Comparison of ENCODE assay signal across 8 cellular contexts in genomic region chr5:151770383-151771258, GRCh38. TPM values are rescaled to one million over a fixed set of nuclear protein-coding genes. Genes with fewer than 3 reads are reported as not detected.
DNase-seq lines count a peak whose midpoint lies in the region; ATAC-seq and TF ChIP-seq lines count a peak whose summit lies in the region.

No MANE protein-coding gene starts in this region.

- H3K4me3 ChIP-seq in A673 (ENCODE audit: low read depth, low read length, poor library complexity, severe bottlenecking) (peak overlapping the region; percentile 82), GM12864 (ENCODE audit: low read depth, low read length) (peak overlapping the region; percentile 67), tibial artery (peak overlapping the region; percentile 59 to 76)

- H3K4me1 ChIP-seq in A673 (ENCODE audit: insufficient read depth, low read length, poor library complexity, severe bottlenecking) (peaks cover 30% of the 10 kb centered on the region), tibial artery (peaks cover 6 to 35% (median 22%) of the 10 kb centered on the region in 4 donors)

- peak overlapping the region; percentile 96 for H3K27ac ChIP-seq in A673 (ENCODE audit: low read depth, low read length, poor library complexity, severe bottlenecking)
- H3K27ac ChIP-seq in tibial artery, result peak overlapping the region; percentile 97 to 98

- no peaks in the 10 kb centered on the region for H3K9me3 Mint-ChIP-seq in activated B cell treated with CpG ODN at 0.5 μM for 24 hours
- H3K9me3 Mint-ChIP-seq in natural killer cell treated with Interleukin-12 subunit alpha and Interleukin-12 subunit beta and Interleukin-15 and Interleukin-18, amount 100 ng/mL, for 72 hours, result no peaks in the 10 kb centered on the region

- no peak for TF ChIP-seq CTCF in A673 (conservative IDR thresholded peaks at IDR 0.05; ENCODE audit: low read depth, low read length)
- peak; percentile 23 for TF ChIP-seq CTCF in GM12864 (IDR thresholded peaks at IDR 0.05; ENCODE audit: low read depth, low read length, missing control alignments)
- no peak for TF ChIP-seq CTCF in activated B cell treated with CpG ODN at 0.5 μM for 24 hours (IDR thresholded peaks at IDR 0.05)
- no peak for TF ChIP-seq CTCF in tibial artery (IDR thresholded peaks at IDR 0.05)

- H3K4me3 Mint-ChIP-seq in activated B cell treated with CpG ODN at 0.5 μM for 24 hours, result no peak overlapping the region
- H3K4me3 Mint-ChIP-seq in natural killer cell treated with Interleukin-12 subunit alpha and Interleukin-12 subunit beta and Interleukin-15 and Interleukin-18, amount 100 ng/mL, for 72 hours, result no peak overlapping the region

- H3K36me3 ChIP-seq in A673 (ENCODE audit: insufficient read depth, low read length, poor library complexity, severe bottlenecking), result no peaks in the 10 kb centered on the region
- H3K36me3 ChIP-seq in tibial artery, result no peaks in the 10 kb centered on the region

- no peaks in the 10 kb centered on the region for H3K27me3 ChIP-seq in A673 (replicated peaks; ENCODE audit: insufficient read depth, low read depth, low read length, poor library complexity)
- no peaks in the 10 kb centered on the region for H3K27me3 ChIP-seq in tibial artery

- peak; percentile 24 for ATAC-seq in HG02588 (IDR thresholded peaks at IDR 0.05; ENCODE audit: unreplicated experiment)
- peak; percentile 8 for ATAC-seq in activated B cell treated with CpG ODN at 0.5 μM for 24 hours (ENCODE audit: low read depth)
- peak; percentile 51 to 61 for ATAC-seq in natural killer cell treated with Interleukin-12 subunit alpha and Interleukin-12 subunit beta and Interleukin-15 and Interleukin-18, amount 100 ng/mL, for 72 hours

- intact Hi-C loops in A673 (cut with micrococcal nuclease; ENCODE audit: unreplicated experiment) (no loop called here), activated B cell treated with CpG ODN at 0.5 μM for 24 hours (cut with micrococcal nuclease) (loop anchor here (1.0 to 10.0 kb wide), 10 partner anchors 12 to 1768 kb away; partner anchors contain the start of genes ATOX1, DCTN4, GM2A and HMGXB3), tibial artery (cut with DNase I; ENCODE audit: low total_unique reads) (no loop called here)

- peaks cover 12% of the 10 kb centered on the region for H3K36me3 Mint-ChIP-seq in activated B cell treated with CpG ODN at 0.5 μM for 24 hours (ENCODE audit: low read depth)
- H3K36me3 Mint-ChIP-seq in natural killer cell treated with Interleukin-12 subunit alpha and Interleukin-12 subunit beta and Interleukin-15 and Interleukin-18, amount 100 ng/mL, for 72 hours, result no peaks in the 10 kb centered on the region

- H3K4me1 Mint-ChIP-seq in activated B cell treated with CpG ODN at 0.5 μM for 24 hours, result peaks cover 40% of the 10 kb centered on the region
- H3K4me1 Mint-ChIP-seq in natural killer cell treated with Interleukin-12 subunit alpha and Interleukin-12 subunit beta and Interleukin-15 and Interleukin-18, amount 100 ng/mL, for 72 hours (ENCODE audit: low read depth in 2 of 2), result peaks cover 23 to 30% of the 10 kb centered on the region in 2 donors

- no peaks in the 10 kb centered on the region for H3K27me3 Mint-ChIP-seq in activated B cell treated with CpG ODN at 0.5 μM for 24 hours
- no peaks in the 10 kb centered on the region for H3K27me3 Mint-ChIP-seq in natural killer cell treated with Interleukin-12 subunit alpha and Interleukin-12 subunit beta and Interleukin-15 and Interleukin-18, amount 100 ng/mL, for 72 hours

- peak; percentile 72 for DNase-seq in A673 (ENCODE audit: low spot score)
- DNase-seq in GM12864 (ENCODE audit: low read depth), result no peak
- DNase-seq in NCI-H1105 (lab: John Stamatoyannopoulos, UW), result peak; percentile 5
- peak; percentile 65 for DNase-seq in activated B cell treated with CpG ODN at 0.5 μM for 24 hours
- DNase-seq in fibroblast of peridontal ligament (ENCODE audit: extremely low read depth), result peak; percentile 83
- DNase-seq in natural killer cell treated with Interleukin-12 subunit alpha and Interleukin-12 subunit beta and Interleukin-15 and Interleukin-18, amount 100 ng/mL, for 72 hours (ENCODE audit: low spot score), result peak; percentile 83
- peak; percentile 78 to 91 for DNase-seq in tibial artery

- H3K9me3 ChIP-seq in A673 (ENCODE audit: low read depth, low read length, poor library complexity, severe bottlenecking) (no peaks in the 10 kb centered on the region), tibial artery (no peaks in the 10 kb centered on the region)

- H3K27ac Mint-ChIP-seq in activated B cell treated with CpG ODN at 0.5 μM for 24 hours, result no peak overlapping the region
- H3K27ac Mint-ChIP-seq in natural killer cell treated with Interleukin-12 subunit alpha and Interleukin-12 subunit beta and Interleukin-15 and Interleukin-18, amount 100 ng/mL, for 72 hours, result no peak overlapping the region

- CTCF ChIA-PET in A673 (lab: Charles Lee) (interaction anchor here (0.6 to 1.3 kb wide), 3 partner anchors 125 to 372 kb away, joined by 3 to 6 read pairs (median 4); partner anchors contain the start of gene SLC36A1), activated B cell treated with CpG ODN at 0.5 μM for 24 hours (lab: Charles Lee) (interaction anchor here (0.7 to 2.2 kb wide), 13 partner anchors 12 to 323 kb away, joined by 3 to 13 read pairs (median 4); partner anchors contain the start of genes ATOX1 and SLC36A1)

- POLR2A ChIA-PET in A673 (lab: Charles Lee; ENCODE audit: low non-redundant PET), result interaction anchor here (0.6 kb wide), 1 partner anchor 110 kb away, joined by 4 read pairs; no protein-coding TSS in a partner anchor
- POLR2A ChIA-PET in activated B cell treated with CpG ODN at 0.5 μM for 24 hours (lab: Charles Lee), result interaction anchor here (0.5 to 5.9 kb wide), 29 partner anchors 10 to 1321 kb away, joined by 3 to 134 read pairs (median 6); partner anchors contain the start of genes ATOX1, DCTN4, GM2A and RBM22

- BruUV-seq in A673 (replicated peaks; lab: Mats Ljungman, UMichigan), result TSS peak; percentile 82

RNA-seq across cellular contexts. Expression of gene G3BP1, which starts 1.1 kb away (rescaled TPM):
- total RNA-seq in A673 (2021), result 296 and 317 TPM in 2 replicates
- 227 and 239 TPM in 2 replicates for total RNA-seq in activated B cell treated with CpG ODN at 0.5 μM for 24 hours
- 100 to 1,000 TPM; 237 to 290 TPM for total RNA-seq in natural killer cell treated with Interleukin-12 subunit alpha and Interleukin-12 subunit beta and Interleukin-15 and Interleukin-18, amount 100 ng/mL, for 72 hours

RNA-seq across cellular contexts. Expression of gene ATOX1, which starts 12.2 kb away (rescaled TPM):
- total RNA-seq in A673 (2021) (65.6 and 72.2 TPM in 2 replicates), activated B cell treated with CpG ODN at 0.5 μM for 24 hours (61.2 and 66.6 TPM in 2 replicates)
- 10 to 100 TPM; 60.0 to 84.9 TPM for total RNA-seq in natural killer cell treated with Interleukin-12 subunit alpha and Interleukin-12 subunit beta and Interleukin-15 and Interleukin-18, amount 100 ng/mL, for 72 hours
